9 cellular contexts compared by ENCODE assay signal in genomic region chr11:60985991-60986915, GRCh38. TPM values are rescaled to one million over a fixed set of nuclear protein-coding genes. Genes with fewer than 3 reads are reported as not detected.
DNase-seq lines count a peak whose midpoint lies in the region; ATAC-seq and TF ChIP-seq lines count a peak whose summit lies in the region.
"Had no signal": no experiment of that assay in that cellular context is flagged by ENCODE, and none has a peak within 500 bp of the region (broad histone marks: within the 10 kb centered on the region; RNA-seq: fewer than 3 reads in every experiment).

No MANE protein-coding gene starts in this region.

- POLR2A ChIA-PET in activated CD4-positive, alpha-beta memory T cell treated with anti-CD3 and anti-CD28 coated beads for 36 hours (lab: Charles Lee): interaction anchor here (0.8 to 5.4 kb wide), 19 partner anchors 9 to 143 kb away, joined by 3 to 54 read pairs (median 14); partner anchors contain the start of gene TMEM109

- peaks cover 91% of the 10 kb centered on the region for H3K4me1 Mint-ChIP-seq in activated CD4-positive, alpha-beta memory T cell treated with anti-CD3 and anti-CD28 coated beads for 36 hours (ENCODE audit: low read depth)
- peaks cover 2% of the 10 kb centered on the region for H3K4me1 Mint-ChIP-seq in endodermal cell

- H3K9ac ChIP-seq in KMS-11 (peak overlapping the region; percentile 19; the same call in 1 of the 2 replicates), endodermal cell (ENCODE audit: extremely low read depth, low read length, poor library complexity, severe bottlenecking) (no peak overlapping the region)

- no peaks in the 10 kb centered on the region for H4K20me1 ChIP-seq in KMS-11 (ENCODE audit: insufficient read depth)

- H3K4me2 ChIP-seq in KMS-11: peak overlapping the region; percentile 47

- H3K9me3 Mint-ChIP-seq in activated CD4-positive, alpha-beta memory T cell treated with anti-CD3 and anti-CD28 coated beads for 36 hours: no peaks in the 10 kb centered on the region
- H3K9me3 Mint-ChIP-seq in endodermal cell: no peaks in the 10 kb centered on the region

- no peaks in the 10 kb centered on the region for H3K27me3 ChIP-seq in KMS-11 (ENCODE audit: insufficient read depth, low read depth)
- peaks cover 7% of the 10 kb centered on the region for H3K27me3 ChIP-seq in endodermal cell (ENCODE audit: control insufficient read depth, insufficient read depth, low read length, poor library complexity, severe bottlenecking)
- H3K27me3 ChIP-seq: adrenal gland had no signal

- H3K4me3 Mint-ChIP-seq in activated CD4-positive, alpha-beta memory T cell treated with anti-CD3 and anti-CD28 coated beads for 36 hours: peak overlapping the region; percentile 84
- no peak overlapping the region for H3K4me3 Mint-ChIP-seq in endodermal cell

- ATAC-seq in GM21786 (IDR thresholded peaks at IDR 0.05; ENCODE audit: unreplicated experiment) (no peak), HG03432 (IDR thresholded peaks at IDR 0.05; ENCODE audit: unreplicated experiment) (no peak), GM21515 (IDR thresholded peaks at IDR 0.05; ENCODE audit: unreplicated experiment) (no peak), sciatic nerve (no peak)

- H3K4me3 ChIP-seq in KMS-11 (IDR thresholded peaks at IDR 0.05; ENCODE audit: insufficient read depth, low read depth, low read length) (no peak overlapping the region), endodermal cell (ENCODE audit: low read length) (no peak overlapping the region)
- H3K4me3 ChIP-seq: adrenal gland had no signal

- DNase-seq in activated CD4-positive, alpha-beta memory T cell treated with anti-CD3 and anti-CD28 coated beads for 36 hours: peak; percentile 97
- DNase-seq in endodermal cell (peak; percentile 31), sciatic nerve (ENCODE audit: low spot score) (no peak)
- peak; percentile 74 to 88 for DNase-seq in stimulated activated CD8-positive, alpha-beta memory T cell treated with anti-CD3 and anti-CD28 coated beads, Interleukin-15, amount 100 ng/mL, for 4 hours (ENCODE audit: low read depth in 2 of 2)

- no peaks in the 10 kb centered on the region for H3K9me3 ChIP-seq in endodermal cell (ENCODE audit: control insufficient read depth, low read length)
- H3K9me3 ChIP-seq: adrenal gland had no signal

- H3K4me1 ChIP-seq in KMS-11 (ENCODE audit: low read depth, poor library complexity, severe bottlenecking) (peaks cover 26% of the 10 kb centered on the region), endodermal cell (ENCODE audit: control insufficient read depth, insufficient read depth, low read length) (no peaks in the 10 kb centered on the region)
- H3K4me1 ChIP-seq: adrenal gland had no signal

- H3K27ac ChIP-seq in KMS-11 (peak overlapping the region; percentile 58), endodermal cell (ENCODE audit: low read depth, low read length) (no peak overlapping the region)
- H3K27ac ChIP-seq: adrenal gland had no signal

- H3K79me2 ChIP-seq in KMS-11 (ENCODE audit: insufficient read depth, low read depth): no peaks in the 10 kb centered on the region

- TF ChIP-seq CTCF in KMS-11 (conservative IDR thresholded peaks at IDR 0.05; ENCODE audit: low read depth, low read length) (no peak), endodermal cell (conservative IDR thresholded peaks at IDR 0.05) (no peak)

- peak overlapping the region; percentile 33 for H2AFZ ChIP-seq in KMS-11 (ENCODE audit: low read depth)

- H3K27ac Mint-ChIP-seq in activated CD4-positive, alpha-beta memory T cell treated with anti-CD3 and anti-CD28 coated beads for 36 hours: peak overlapping the region; percentile 99
- H3K27ac Mint-ChIP-seq in endodermal cell: no peak overlapping the region

- intact Hi-C loops in activated CD4-positive, alpha-beta memory T cell treated with anti-CD3 and anti-CD28 coated beads for 36 hours (cut with micrococcal nuclease): loop anchor here (1.0 to 2.0 kb wide), 10 partner anchors 8 to 125 kb away; partner anchors contain the start of genes CD5 and TMEM109
- intact Hi-C loops in sciatic nerve (cut with DNase I): no loop called here

- H3K36me3 ChIP-seq in KMS-11 (ENCODE audit: insufficient read depth): no peaks in the 10 kb centered on the region
- H3K36me3 ChIP-seq in endodermal cell (ENCODE audit: control insufficient read depth, insufficient read depth, low read length): no peaks in the 10 kb centered on the region
- H3K36me3 ChIP-seq: adrenal gland had no signal

- WGBS in endodermal cell (ENCODE audit: insufficient coverage in 1 of 2, insufficient read length in 1 of 2), 2 experiments: 88 to 91% methylated on average over 14 to 17 of the region's 17 CpGs

- no peaks in the 10 kb centered on the region for H3K27me3 Mint-ChIP-seq in activated CD4-positive, alpha-beta memory T cell treated with anti-CD3 and anti-CD28 coated beads for 36 hours
- peaks cover 11% of the 10 kb centered on the region for H3K27me3 Mint-ChIP-seq in endodermal cell (ENCODE audit: insufficient read depth)

- H3K36me3 Mint-ChIP-seq in activated CD4-positive, alpha-beta memory T cell treated with anti-CD3 and anti-CD28 coated beads for 36 hours: peaks cover 89% of the 10 kb centered on the region
- H3K36me3 Mint-ChIP-seq in endodermal cell (ENCODE audit: low read depth): no peaks in the 10 kb centered on the region

- CTCF ChIA-PET in activated CD4-positive, alpha-beta memory T cell treated with anti-CD3 and anti-CD28 coated beads for 36 hours (lab: Charles Lee): interaction anchor here (0.7 to 1.6 kb wide), 2 partner anchors 78 to 106 kb away, joined by 3 to 4 read pairs; no protein-coding TSS in a partner anchor

RNA-seq across cellular contexts. Expression of gene CD6, which starts 14.8 kb away (rescaled TPM):
- total RNA-seq in activated CD4-positive, alpha-beta memory T cell treated with anti-CD3 and anti-CD28 coated beads for 36 hours: 100 to 1,000 TPM; 271 to 279 TPM
- total RNA-seq in endodermal cell: 1 to 10 TPM; 1.5 to 1.6 TPM
- polyA plus RNA-seq in endodermal cell (2013, experiment 1 of 2): 0.57 TPM
- polyA plus RNA-seq in endodermal cell (2013, experiment 2 of 2): 0.50 TPM
- total RNA-seq in sciatic nerve: 2.5 TPM

RNA-seq across cellular contexts. Expression of gene SLC15A3, which starts 34.3 kb away (rescaled TPM):
- 1 to 10 TPM; 1.3 to 1.8 TPM for total RNA-seq in activated CD4-positive, alpha-beta memory T cell treated with anti-CD3 and anti-CD28 coated beads for 36 hours
- total RNA-seq in endodermal cell: 1 to 10 TPM; 1.4 to 1.6 TPM
- polyA plus RNA-seq in endodermal cell (2013, experiment 1 of 2): 10.8 TPM
- polyA plus RNA-seq in endodermal cell (2013, experiment 2 of 2): 8.9 TPM
- total RNA-seq in sciatic nerve: 49.4 TPM

Comparison
In these comparisons a context has a peak if more than half of its experiments do, and no peak if none do; other contexts are left out.
1. RNA of gene CD6, which starts 14.8 kb away (total RNA-seq): 271 to 279 TPM in activated CD4-positive, alpha-beta memory T cell treated with anti-CD3 and anti-CD28 coated beads for 36 hours; 2.5 TPM in sciatic nerve (single experiment) and 1.5 to 1.6 TPM in endodermal cell; every median in the first group is over 10 times any median in the second.
2. RNA of gene SLC15A3, which starts 34.3 kb away (total RNA-seq): 49.4 TPM in sciatic nerve (single experiment); 1.3 to 1.8 TPM in activated CD4-positive, alpha-beta memory T cell treated with anti-CD3 and anti-CD28 coated beads for 36 hours and 1.4 to 1.6 TPM in endodermal cell; every median in the first group is over 10 times any median in the second.